ENCODE assay signal across 8 cellular contexts in the genomic region with DNA sequence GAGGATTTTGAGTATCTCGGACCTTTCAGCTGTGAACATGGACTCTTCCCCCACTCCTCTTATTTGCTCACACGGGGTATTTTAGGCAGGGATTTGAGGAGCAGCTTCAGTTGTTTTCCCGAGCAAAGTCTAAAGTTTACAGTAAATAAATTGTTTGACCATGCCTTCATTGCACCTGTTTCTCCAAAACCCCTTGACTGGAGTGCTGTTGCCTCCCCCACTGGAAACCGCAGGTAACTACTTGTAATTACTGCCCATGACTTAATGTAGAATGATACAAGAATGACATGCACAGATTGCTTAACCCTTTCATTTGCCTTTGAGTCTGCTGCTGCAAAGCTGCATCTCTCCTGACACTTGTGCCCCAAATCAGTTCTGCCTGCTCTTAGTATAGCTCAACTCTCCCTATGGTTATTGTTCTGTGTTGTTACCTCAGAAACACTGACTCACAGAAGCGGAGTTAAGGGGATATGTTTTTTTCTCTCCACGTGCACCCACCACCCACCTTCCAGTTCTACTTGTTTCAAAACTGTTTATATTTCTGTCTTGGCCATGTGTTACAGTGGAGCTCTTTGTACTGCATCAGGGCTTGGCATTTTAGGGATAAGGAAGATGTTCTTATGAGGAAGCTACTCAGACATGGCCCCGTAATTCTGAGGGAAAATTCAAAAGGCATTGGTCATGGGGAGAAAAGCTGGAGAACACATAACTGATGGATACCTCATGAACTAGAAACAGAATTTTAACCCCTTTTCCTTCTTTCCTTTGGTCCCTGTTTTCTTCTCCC. TPM values are rescaled to one million over a fixed set of nuclear protein-coding genes. Genes with fewer than 3 reads are reported as not detected.
DNase-seq lines count a peak whose midpoint lies in the region; ATAC-seq and TF ChIP-seq lines count a peak whose summit lies in the region.

No MANE protein-coding gene starts in this region.

- TF ChIP-seq POLR2A in suprapubic skin (IDR thresholded peaks at IDR 0.05): no peak

- H3K9me3 ChIP-seq in suprapubic skin: no peaks in the 10 kb centered on the region

- POLR2A ChIA-PET in T-cell (lab: Charles Lee): interaction anchor here in 1 of 2 donors (0.7 kb wide), 1 partner anchor 48 kb away, joined by 10 read pairs; no protein-coding TSS in a partner anchor

- DNase-seq in activated T-cell treated with anti-CD3 and anti-CD28 coated beads, Interleukin-2, amount 50 U/mL, for 24 hours: no peak
- DNase-seq in activated T-cell treated with anti-CD3 and anti-CD28 coated beads for 4 hours (no peak), T-cell (peak in 1 of 34 experiments; percentile 23), immature natural killer cell (no peak), suprapubic skin (ENCODE audit: low spot score in 2 of 2) (no peak), UCSD-AML1 (lab: John Stamatoyannopoulos, UW; ENCODE audit: unreplicated experiment) (no peak), SK-N-DZ (ENCODE audit: low spot score) (no peak)

- ATAC-seq in T-cell (replicated peaks in 1 of 4): no peak
- no peak for ATAC-seq in HG02885 (IDR thresholded peaks at IDR 0.05; ENCODE audit: poor library complexity, unreplicated experiment)

- H3K36me3 Mint-ChIP-seq in activated T-cell treated with anti-CD3 and anti-CD28 coated beads, Interleukin-2, amount 50 U/mL, for 24 hours (ENCODE audit: low read depth): no peaks in the 10 kb centered on the region
- H3K36me3 Mint-ChIP-seq in T-cell (no peaks in the 10 kb centered on the region), immature natural killer cell (peaks cover 37 to 50% (median 45%) of the 10 kb centered on the region in 3 donors)

- peak overlapping the region; percentile 40 for H3K27ac ChIP-seq in suprapubic skin

- WGBS in suprapubic skin: 28% methylated on average over 7 of the region's 7 CpGs

- peak overlapping the region; percentile 64 for H3K4me3 ChIP-seq in suprapubic skin

- no peaks in the 10 kb centered on the region for H3K9me3 Mint-ChIP-seq in activated T-cell treated with anti-CD3 and anti-CD28 coated beads, Interleukin-2, amount 50 U/mL, for 24 hours
- H3K9me3 Mint-ChIP-seq in T-cell: no peaks in the 10 kb centered on the region
- no peaks in the 10 kb centered on the region for H3K9me3 Mint-ChIP-seq in immature natural killer cell

- H3K27me3 Mint-ChIP-seq in activated T-cell treated with anti-CD3 and anti-CD28 coated beads, Interleukin-2, amount 50 U/mL, for 24 hours: peaks cover 20% of the 10 kb centered on the region
- peaks cover 0 to 4% of the 10 kb centered on the region in 2 donors for H3K27me3 Mint-ChIP-seq in T-cell
- H3K27me3 Mint-ChIP-seq in immature natural killer cell (ENCODE audit: low read depth in 3 of 3): peaks cover 1 to 19% (median 8%) of the 10 kb centered on the region in 3 donors

- TF ChIP-seq EP300 in suprapubic skin (IDR thresholded peaks at IDR 0.05): no peak

- no peaks in the 10 kb centered on the region for H3K36me3 ChIP-seq in suprapubic skin

- peak overlapping the region; percentile 20 for H3K4me3 Mint-ChIP-seq in activated T-cell treated with anti-CD3 and anti-CD28 coated beads, Interleukin-2, amount 50 U/mL, for 24 hours
- peak overlapping the region; percentile 83 to 90 (median 86) for H3K4me3 Mint-ChIP-seq in T-cell
- H3K4me3 Mint-ChIP-seq in immature natural killer cell: peak overlapping the region; percentile 96 to 99 (median 98)

- CTCF ChIA-PET in T-cell (lab: Charles Lee): interaction anchor here (0.6 to 2.7 kb wide), 12 partner anchors 8 to 158 kb away, joined by 3 to 10 read pairs (median 4); no protein-coding TSS in a partner anchor

- no peak for TF ChIP-seq CTCF in suprapubic skin (IDR thresholded peaks at IDR 0.05)

- peaks cover 74% of the 10 kb centered on the region for H3K4me1 ChIP-seq in suprapubic skin

- no peak overlapping the region for H3K27ac Mint-ChIP-seq in activated T-cell treated with anti-CD3 and anti-CD28 coated beads, Interleukin-2, amount 50 U/mL, for 24 hours
- H3K27ac Mint-ChIP-seq in T-cell (peak overlapping the region; percentile 53 to 70), immature natural killer cell (peak overlapping the region; percentile 84 to 98 (median 96))

- no peaks in the 10 kb centered on the region for H3K27me3 ChIP-seq in suprapubic skin

- H3K4me1 Mint-ChIP-seq in activated T-cell treated with anti-CD3 and anti-CD28 coated beads, Interleukin-2, amount 50 U/mL, for 24 hours (ENCODE audit: low read depth): peaks cover 59% of the 10 kb centered on the region
- H3K4me1 Mint-ChIP-seq in T-cell (peaks cover 45 to 72% (median 66%) of the 10 kb centered on the region in 3 donors), immature natural killer cell (peaks cover 58 to 73% of the 10 kb centered on the region in 2 donors)

RNA-seq across cellular contexts. Expression of a gene that starts 2.2 kb away (rescaled TPM):
- total RNA-seq in T-cell (10 to 100 TPM in 1 of 5 donors, 1 to 10 TPM in 4; 2.3 to 11.3 (median 7.2) TPM), suprapubic skin (100 to 1,000 TPM in 1 of 4 donors, 10 to 100 TPM in 3; 68.8 to 109 (median 86.4) TPM)
- polyA plus RNA-seq in immature natural killer cell: 10 to 100 TPM; 34.4 to 65.2 (median 54.1) TPM
- 0.03 and 0.13 TPM in 2 replicates for polyA plus RNA-seq in SK-N-DZ (2014; cell fraction: cytosol; rRNA removed)
- polyA plus RNA-seq in SK-N-DZ (2014; cell fraction: nucleus; rRNA removed): not detected in 2 replicates

Comparison
In these comparisons a context has a peak if more than half of its experiments do, and no peak if none do; other contexts are left out.
1. H3K4me3 Mint-ChIP-seq: peak in every context shown above with its lines; median percentile 98 in immature natural killer cell; 86 in T-cell; 20 in activated T-cell treated with anti-CD3 and anti-CD28 coated beads, Interleukin-2, amount 50 U/mL, for 24 hours.
2. RNA of a gene that starts 2.2 kb away (total RNA-seq): 68.8 to 109 TPM in suprapubic skin; 2.3 to 11.3 TPM in T-cell; every median in the first group is over 4 times any median in the second.